ENCODE assay signal across 8 cellular contexts in the genomic region with DNA sequence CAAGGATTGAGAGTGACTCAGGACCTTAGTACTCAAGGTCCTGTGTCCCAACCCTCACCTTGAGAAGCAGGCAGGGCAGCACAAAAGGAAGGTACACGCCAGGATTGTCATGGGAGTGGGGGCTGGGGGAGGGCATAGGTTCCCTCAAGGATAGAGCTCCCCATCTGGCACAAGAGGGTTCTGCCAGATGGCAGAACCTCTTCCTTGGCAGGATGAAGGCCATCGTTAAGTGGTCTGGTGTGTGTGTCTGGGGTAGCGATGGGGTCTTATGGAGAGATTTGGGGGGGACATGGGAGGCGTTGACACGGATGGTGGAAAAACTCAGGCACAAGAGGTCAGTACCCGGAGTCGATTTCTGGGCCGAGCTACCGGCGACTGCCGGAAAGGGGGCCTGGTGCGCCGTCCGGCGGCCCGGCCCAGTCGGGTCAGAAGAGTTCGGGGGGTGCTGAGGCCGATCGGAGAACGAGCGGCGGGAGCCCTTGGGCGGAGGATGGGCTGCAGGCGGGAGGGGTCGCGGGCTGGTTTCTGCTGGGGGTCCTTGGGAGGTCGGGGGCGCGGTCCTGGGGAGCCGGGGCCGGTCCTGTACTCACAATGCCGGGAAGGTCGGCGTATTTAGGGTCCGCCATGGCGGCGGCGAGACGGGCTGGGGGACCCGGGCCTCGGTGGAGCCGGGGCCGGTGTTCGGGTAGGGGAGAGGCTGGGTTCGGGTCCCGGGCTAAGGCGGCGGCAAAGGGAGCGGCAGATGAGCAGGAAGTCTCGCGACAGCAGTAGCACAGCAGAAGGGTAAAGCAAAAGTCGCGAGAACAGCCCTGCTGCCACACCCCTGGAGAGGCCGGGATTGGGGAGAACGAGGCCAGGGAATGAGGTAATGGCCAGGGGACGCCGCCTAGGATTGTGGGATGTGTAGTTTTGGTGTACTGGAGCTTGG. TPM values are rescaled to one million over a fixed set of nuclear protein-coding genes. Genes with fewer than 3 reads are reported as not detected.
DNase-seq lines count a peak whose midpoint lies in the region; ATAC-seq, FAIRE-seq and TF ChIP-seq lines count a peak whose summit lies in the region.

DCTN2 (minus strand) TSS at position 755 of the 928 bp plus-strand sequence; CDS start at position 626, 129 bp downstream.

- H3K9me3 ChIP-seq in adrenal gland (replicated peaks in 1 of 3) (no peaks in the 10 kb centered on the region), heart right ventricle (no peaks in the 10 kb centered on the region), upper lobe of right lung (no peaks in the 10 kb centered on the region)

- H3K4me3 ChIP-seq in adrenal gland, result peak within 1 kb of the TSS; percentile 76 to 100 (median 95)
- H3K4me3 ChIP-seq in heart right ventricle, result peak within 1 kb of the TSS; percentile 86 to 99 (median 96)
- H3K4me3 ChIP-seq in upper lobe of right lung, result peak within 1 kb of the TSS; percentile 87

- TF ChIP-seq CTCF in adrenal gland (IDR thresholded peaks at IDR 0.05) (peak in 3 of 6 experiments; percentile 1 to 32 (median 7)), heart right ventricle (IDR thresholded peaks at IDR 0.05) (peak in 3 of 9 donors; percentile 6 to 23 (median 12)), upper lobe of right lung (IDR thresholded peaks at IDR 0.05) (peak; percentile 8)

- intact Hi-C loops in adrenal gland (cut with DNase I) (no loop called here), heart right ventricle (cut with DNase I) (loop anchor here in 2 of 10 donors (2.0 kb wide), 1 partner anchor 24 kb away; the partner anchor contains the start of gene MBD6 (in 2 of the 2)), posterior vena cava (cut with DNase I) (no loop called here), upper lobe of right lung (cut with DNase I) (no loop called here)

- H3K27me3 ChIP-seq in adrenal gland (peaks cover 8% of the 10 kb centered on the region), heart right ventricle (peaks cover 0 to 36% (median 34%) of the 10 kb centered on the region in 7 donors), upper lobe of right lung (peaks cover 27% of the 10 kb centered on the region)

- peaks cover 0 to 10% of the 10 kb centered on the region in 2 donors for H3K36me3 ChIP-seq in adrenal gland (replicated peaks in 1 of 2)
- peaks cover 0 to 12% (median 5%) of the 10 kb centered on the region in 9 donors for H3K36me3 ChIP-seq in heart right ventricle
- peaks cover 10% of the 10 kb centered on the region for H3K36me3 ChIP-seq in upper lobe of right lung

- ATAC-seq in HG02852 (IDR thresholded peaks at IDR 0.05; ENCODE audit: unreplicated experiment) (peak; percentile 99), heart right ventricle (peak; percentile 97 to 100 (median 99)), upper lobe of right lung (peak; percentile 97)

- 0 to 1% (median 1%) methylated on average over 26 to 58 of the region's 58 CpGs for WGBS in adrenal gland, 4 donors
- 1% methylated on average over 58 of the region's 58 CpGs for WGBS in heart right ventricle, 2 donors

- FAIRE-seq in GM12892 (lab: Jason Lieb, UNC), result peak; percentile 95

- DNase-seq in GM12892 (ENCODE audit: insufficient read length) (peak; percentile 96), NCI-H146 (lab: John Stamatoyannopoulos, UW) (peak; percentile 97), T-helper 1 cell (peak; percentile 81 to 96 (median 89)), adrenal gland (peak; percentile 96 to 99 (median 98)), heart right ventricle (peak; percentile 93 to 98), posterior vena cava (ENCODE audit: low spot score) (peak; percentile 98), upper lobe of right lung (peak; percentile 96)

- H3K27ac ChIP-seq in adrenal gland (peak within 1 kb of the TSS; percentile 74 to 97 (median 87)), heart right ventricle (peak within 1 kb of the TSS; percentile 46 to 95 (median 88)), upper lobe of right lung (peak within 1 kb of the TSS; percentile 87)

- H3K4me1 ChIP-seq in adrenal gland (replicated peaks in 1 of 2) (peaks cover 15 to 19% of the 10 kb centered on the region in 2 donors), heart right ventricle (peaks cover 13 to 45% (median 37%) of the 10 kb centered on the region in 9 donors), upper lobe of right lung (peaks cover 13% of the 10 kb centered on the region)

- peak; percentile 71; the same call in 1 of the 2 replicates for TF ChIP-seq POLR2A in GM12892 (IDR thresholded peaks at IDR 0.05; ENCODE audit: low read depth, low read length)
- TF ChIP-seq POLR2A in adrenal gland (IDR thresholded peaks at IDR 0.05), result peak; percentile 52 to 57

RNA-seq across cellular contexts. Expression of gene DCTN2, which starts in this region (rescaled TPM):
- 76.9 TPM for polyA plus RNA-seq in GM12892 (2012; ENCODE audit: missing spikeins)
- 100 to 1,000 TPM; 114 to 202 (median 135) TPM for total RNA-seq in adrenal gland
- 100 to 1,000 TPM in 2 of 3 donors, 10 to 100 TPM in 1; 81.2 to 238 (median 101) TPM for polyA plus RNA-seq in adrenal gland
- total RNA-seq in heart right ventricle, result 100 to 1,000 TPM in 5 of 10 donors, 10 to 100 TPM in 5; 82.9 to 116 (median 101) TPM
- 100 to 1,000 TPM in 1 of 2 donors, 10 to 100 TPM in 1; 45.9 to 174 TPM for polyA plus RNA-seq in heart right ventricle
- total RNA-seq in posterior vena cava, result 100 to 1,000 TPM in 1 of 2 donors, 10 to 100 TPM in 1; 90.6 to 104 TPM
- 90.7 TPM for total RNA-seq in upper lobe of right lung

Comparison
In these comparisons a context has a peak if more than half of its experiments do, and no peak if none do; other contexts are left out.
1. Peak in every context shown above with its lines: DNase-seq, ATAC-seq, H3K4me3 ChIP-seq and H3K27ac ChIP-seq.